ENCODE assay signal across 1 cellular context in genomic region chr10:63376560-63377304, GRCh38.
TF ChIP-seq lines count a peak whose summit lies in the region.

No MANE protein-coding gene starts in this region.

TF ChIP-seq in GM12878, 131 proteins besides CTCF, POLR2A, EP300 and RAD21 (continued from another document and continues in another):
- no peak for TF ChIP-seq CEBPZ (IDR thresholded peaks at IDR 0.05; ENCODE audit: low read depth, low read length)
- TF ChIP-seq MYC (IDR thresholded peaks at IDR 0.05; ENCODE audit: insufficient read depth, insufficient read length, insufficient replicate concordance, low read length, severe bottlenecking) = no peak
- TF ChIP-seq SMARCA5 (IDR thresholded peaks at IDR 0.05) = 0 out of 2 replicates have a peak, but pooled peaks have one; percentile 35
- TF ChIP-seq ZNF207 (IDR thresholded peaks at IDR 0.05; ENCODE audit: borderline replicate concordance) = no peak
- no peak for TF ChIP-seq PRDM15 (CRISPR knock-in tag; IDR thresholded peaks at IDR 0.05)
- no peak for TF ChIP-seq WRNIP1 (IDR thresholded peaks at IDR 0.05; ENCODE audit: borderline replicate concordance, low read depth, low read length)
- TF ChIP-seq SKIL (IDR thresholded peaks at IDR 0.05; ENCODE audit: low read depth, poor library complexity, severe bottlenecking) = no peak
- TF ChIP-seq RUNX3 (IDR thresholded peaks at IDR 0.05; ENCODE audit: low read length) = peak; percentile 54; the same call in 1 of the 2 replicates
- no peak for TF ChIP-seq E4F1 (IDR thresholded peaks at IDR 0.05; ENCODE audit: borderline replicate concordance, partially characterized antibody)
- TF ChIP-seq MLLT1 (IDR thresholded peaks at IDR 0.05) = no peak
- TF ChIP-seq ELK1 (IDR thresholded peaks at IDR 0.05; ENCODE audit: low read depth, low read length) = no peak
- TF ChIP-seq ZBTB40 (IDR thresholded peaks at IDR 0.05; ENCODE audit: borderline replicate concordance) = peak; percentile 74
- no peak for TF ChIP-seq EED (IDR thresholded peaks at IDR 0.05; ENCODE audit: low read depth)
- no peak for TF ChIP-seq SUZ12 (IDR thresholded peaks at IDR 0.05; ENCODE audit: unreplicated experiment)
- no peak for TF ChIP-seq TBL1XR1 (IDR thresholded peaks at IDR 0.05; ENCODE audit: low read depth, low read length)
- TF ChIP-seq CBFB (IDR thresholded peaks at IDR 0.05; ENCODE audit: low read depth) = 0 out of 2 replicates have a peak, but pooled peaks have one; percentile 22
- no peak for TF ChIP-seq HCFC1 (IDR thresholded peaks at IDR 0.05; ENCODE audit: low read length)
- no peak for TF ChIP-seq MYB (IDR thresholded peaks at IDR 0.05; ENCODE audit: borderline replicate concordance, low read depth, low read length)
- TF ChIP-seq SUPT20H (IDR thresholded peaks at IDR 0.05; ENCODE audit: borderline replicate concordance, control insufficient read depth, low read depth, low read length) = no peak
- no peak for TF ChIP-seq HDAC6 (IDR thresholded peaks at IDR 0.05; ENCODE audit: unreplicated experiment)
- no peak for TF ChIP-seq CUX1 (IDR thresholded peaks at IDR 0.05; ENCODE audit: insufficient replicate concordance, low read depth, low read length)
- TF ChIP-seq PML (IDR thresholded peaks at IDR 0.05; ENCODE audit: low read length) = no peak
- TF ChIP-seq BMI1 (IDR thresholded peaks at IDR 0.05; ENCODE audit: borderline replicate concordance) = no peak; the same call in 1 of the 2 replicates
- no peak for TF ChIP-seq MEF2A (IDR thresholded peaks at IDR 0.05; ENCODE audit: insufficient read depth, low read depth, low read length)
- TF ChIP-seq SMAD1 (IDR thresholded peaks at IDR 0.05; ENCODE audit: low read depth, partially characterized antibody) = no peak
- TF ChIP-seq CBX5 (IDR thresholded peaks at IDR 0.05; ENCODE audit: low read depth) = no peak
- TF ChIP-seq BCL11A (IDR thresholded peaks at IDR 0.05; ENCODE audit: low read depth, low read length) = peak; percentile 67
- no peak for TF ChIP-seq KAT2A (conservative IDR thresholded peaks at IDR 0.05; ENCODE audit: control insufficient read depth, low read depth, low read length)
- TF ChIP-seq EGR1 (IDR thresholded peaks at IDR 0.05; ENCODE audit: borderline replicate concordance in 1 of 2, low read depth in 2 of 2, low read length in 2 of 2) = no peak
- no peak for TF ChIP-seq KLF5 (IDR thresholded peaks at IDR 0.05; ENCODE audit: partially characterized antibody)
- TF ChIP-seq SRF (IDR thresholded peaks at IDR 0.05; ENCODE audit: low read depth in 2 of 2, low read length in 2 of 2) = no peak
